ENCODE assay signal across 12 cellular contexts in genomic region chr2:163248321-163249090, GRCh38.
"Had no signal": no experiment of that assay in that cellular context is flagged by ENCODE, and none has a peak within 500 bp of the region (broad histone marks: within the 10 kb centered on the region; RNA-seq: fewer than 3 reads in every experiment).

No MANE protein-coding gene starts in this region.

- ATAC-seq: natural killer cell treated with Interleukin-12 subunit alpha and Interleukin-12 subunit beta and Interleukin-15 and Interleukin-18, amount 100 ng/mL, for 72 hours had no signal

- FAIRE-seq: colon had no signal

- DNase-seq: activated CD4-positive, alpha-beta memory T cell treated with anti-CD3 and anti-CD28 coated beads for 36 hours; activated gamma-delta T cell; activated T-cell treated with anti-CD3 and anti-CD28 coated beads, Interleukin-2, amount 50 U/mL, for 48 hours; hypothalamus; stimulated activated CD4-positive, alpha-beta T cell treated with anti-CD3 and anti-CD28 coated beads, Interleukin-4, amount 100 ng/mL, for 1 hour; stomach; T1000 had no signal

- H3K4me3 ChIP-seq: cardiac muscle cell, lung, stomach, thoracic aorta had no signal
